16 cellular contexts compared by ENCODE assay signal in genomic region chr14:24144451-24144850, GRCh38. TPM values are rescaled to one million over a fixed set of nuclear protein-coding genes. Genes with fewer than 3 reads are reported as not detected.
DNase-seq lines count a peak whose midpoint lies in the region; ATAC-seq and TF ChIP-seq lines count a peak whose summit lies in the region.
"Had no signal": no experiment of that assay in that cellular context is flagged by ENCODE, and none has a peak within 500 bp of the region (broad histone marks: within the 10 kb centered on the region; RNA-seq: fewer than 3 reads in every experiment).

No MANE protein-coding gene starts in this region.

- peak overlapping the region; percentile 30 to 52 for H3K9ac ChIP-seq in duodenal mucosa (ENCODE audit: low read depth in 1 of 2, low read length in 2 of 2)

- no peak for TF ChIP-seq POLR2A in vagina (IDR thresholded peaks at IDR 0.05)

- CTCF ChIA-PET in T-cell (lab: Charles Lee), result interaction anchor here in 1 of 2 donors (0.6 kb wide), 1 partner anchor 41 kb away, joined by 3 read pairs; no protein-coding TSS in a partner anchor

- H3K4me1 ChIP-seq in duodenal mucosa (ENCODE audit: control insufficient read depth in 1 of 2, insufficient read depth in 2 of 2, low read length in 2 of 2) (peaks cover 52 to 55% of the 10 kb centered on the region in 2 donors), vagina (peaks cover 55% of the 10 kb centered on the region), foreskin keratinocyte (peaks cover 9% of the 10 kb centered on the region), right atrium auricular region (peaks cover 0 to 52% of the 10 kb centered on the region in 2 donors)

- TF ChIP-seq CTCF in vagina (IDR thresholded peaks at IDR 0.05) (no peak), foreskin keratinocyte (conservative IDR thresholded peaks at IDR 0.05) (no peak), right atrium auricular region (IDR thresholded peaks at IDR 0.05) (no peak)

- H3K27me3 ChIP-seq in duodenal mucosa (ENCODE audit: control insufficient read depth in 1 of 2, insufficient read depth in 2 of 2, low read length in 2 of 2), result no peaks in the 10 kb centered on the region
- no peaks in the 10 kb centered on the region for H3K27me3 ChIP-seq in vagina
- H3K27me3 ChIP-seq in foreskin keratinocyte, result no peaks in the 10 kb centered on the region
- H3K27me3 ChIP-seq in right atrium auricular region, result no peaks in the 10 kb centered on the region
- H3K27me3 ChIP-seq: left lung, uterus had no signal

- H3K36me3 Mint-ChIP-seq in activated naive CD4-positive, alpha-beta T cell treated with anti-CD3 and anti-CD28 coated beads, Interleukin-2, amount 50 U/mL, for 24 hours, result peaks cover 8% of the 10 kb centered on the region
- H3K36me3 Mint-ChIP-seq in T-cell, result peaks cover 24% of the 10 kb centered on the region

- H3K27ac Mint-ChIP-seq in activated naive CD4-positive, alpha-beta T cell treated with anti-CD3 and anti-CD28 coated beads, Interleukin-2, amount 50 U/mL, for 24 hours, result peak overlapping the region; percentile 89
- peak overlapping the region; percentile 76 to 79 for H3K27ac Mint-ChIP-seq in T-cell

- H3K4me3 Mint-ChIP-seq in activated naive CD4-positive, alpha-beta T cell treated with anti-CD3 and anti-CD28 coated beads, Interleukin-2, amount 50 U/mL, for 24 hours, result peak overlapping the region; percentile 68
- H3K4me3 Mint-ChIP-seq in T-cell, result peak overlapping the region in 2 of 3 donors; percentile 22 to 28

- H3K9me3 Mint-ChIP-seq in activated naive CD4-positive, alpha-beta T cell treated with anti-CD3 and anti-CD28 coated beads, Interleukin-2, amount 50 U/mL, for 24 hours, result no peaks in the 10 kb centered on the region
- no peaks in the 10 kb centered on the region for H3K9me3 Mint-ChIP-seq in T-cell

- peaks cover 63% of the 10 kb centered on the region for H3K4me1 Mint-ChIP-seq in activated naive CD4-positive, alpha-beta T cell treated with anti-CD3 and anti-CD28 coated beads, Interleukin-2, amount 50 U/mL, for 24 hours
- H3K4me1 Mint-ChIP-seq in T-cell, result peaks cover 69 to 77% (median 73%) of the 10 kb centered on the region in 3 donors

- intact Hi-C loops in vagina (cut with DNase I), result no loop called here

- H3K9me3 ChIP-seq in duodenal mucosa (ENCODE audit: control insufficient read depth in 1 of 2, low read length in 2 of 2) (no peaks in the 10 kb centered on the region), vagina (no peaks in the 10 kb centered on the region), right atrium auricular region (no peaks in the 10 kb centered on the region)
- H3K9me3 ChIP-seq: left lung, psoas muscle, uterus had no signal

- no peaks in the 10 kb centered on the region for H3K27me3 Mint-ChIP-seq in activated naive CD4-positive, alpha-beta T cell treated with anti-CD3 and anti-CD28 coated beads, Interleukin-2, amount 50 U/mL, for 24 hours
- H3K27me3 Mint-ChIP-seq in T-cell, result no peaks in the 10 kb centered on the region

- DNase-seq in activated naive CD4-positive, alpha-beta T cell (lab: John Stamatoyannopoulos, UW), result no peak
- no peak for DNase-seq in T-cell
- no peak for DNase-seq in vagina (ENCODE audit: extremely low spot score in 2 of 2)
- DNase-seq in NCI-H2107 (lab: John Stamatoyannopoulos, UW), result no peak
- no peak for DNase-seq in foreskin keratinocyte
- DNase-seq in right atrium auricular region (ENCODE audit: low spot score), result no peak
- DNase-seq: AML-193; caudate nucleus; left lung; NCI-H1436 treated with DMSO at 0.1 percent for 48 hours; psoas muscle; SHP77 treated with DMSO at 0.1 percent for 48 hours; stimulated activated CD4-positive, alpha-beta T cell treated with anti-CD3 and anti-CD28 coated beads, Interleukin-12 subunit alpha, Interleukin-12 subunit beta, amount 100 ng/mL, for 4 hours; uterus had no signal

- ATAC-seq in T-cell (replicated peaks in 1 of 4) (no peak), foreskin keratinocyte (no peak)
- ATAC-seq: left lung, psoas muscle had no signal

- H3K27ac ChIP-seq in duodenal mucosa (ENCODE audit: low read depth, low read length), result no peak overlapping the region
- H3K27ac ChIP-seq in vagina, result peak overlapping the region; percentile 87
- H3K27ac ChIP-seq in foreskin keratinocyte, result no peak overlapping the region
- no peak overlapping the region for H3K27ac ChIP-seq in right atrium auricular region
- H3K27ac ChIP-seq: left lung had no signal

- H3K36me3 ChIP-seq in duodenal mucosa (ENCODE audit: control insufficient read depth in 1 of 2, insufficient read depth in 2 of 2, low read length in 2 of 2) (peaks cover 19 to 32% of the 10 kb centered on the region in 2 donors), vagina (peaks cover 0 to 8% of the 10 kb centered on the region in 2 donors), right atrium auricular region (peaks cover 8% of the 10 kb centered on the region)
- H3K36me3 ChIP-seq: uterus had no signal

- H3K4me3 ChIP-seq in duodenal mucosa (ENCODE audit: low read depth in 1 of 2, low read length in 2 of 2), result peak overlapping the region; percentile 77 to 100
- H3K4me3 ChIP-seq in vagina, result no peak overlapping the region
- H3K4me3 ChIP-seq in right atrium auricular region, result no peak overlapping the region
- H3K4me3 ChIP-seq: uterus had no signal

- POLR2A ChIA-PET in T-cell (lab: Charles Lee), result no interaction called here

RNA-seq across cellular contexts. Expression of gene PSME2, which starts 2.0 kb away (rescaled TPM):
- total RNA-seq in T-cell, result 100 to 1,000 TPM; 130 to 192 (median 159) TPM
- total RNA-seq in vagina, result 131 TPM
- total RNA-seq in foreskin keratinocyte, result 219 and 237 TPM in 2 replicates
- polyA plus RNA-seq in foreskin keratinocyte, result 309 and 342 TPM in 2 replicates
- total RNA-seq in right atrium auricular region, result 10 to 100 TPM; 23.1 to 40.6 TPM

RNA-seq across cellular contexts. Expression of gene RNF31, which starts 2.8 kb away (rescaled TPM):
- 100 to 1,000 TPM in 3 of 5 donors, 10 to 100 TPM in 2; 67.7 to 131 (median 100) TPM for total RNA-seq in T-cell
- total RNA-seq in vagina, result 87.9 TPM
- 49.2 and 54.1 TPM in 2 replicates for total RNA-seq in foreskin keratinocyte
- 42.3 and 43.7 TPM in 2 replicates for polyA plus RNA-seq in foreskin keratinocyte
- 10 to 100 TPM; 24.1 to 47.5 TPM for total RNA-seq in right atrium auricular region

RNA-seq across cellular contexts. Expression of gene EMC9, which starts 3.1 kb away (rescaled TPM):
- total RNA-seq in T-cell, result 10 to 100 TPM in 3 of 5 donors, 1 to 10 TPM in 2; 9.3 to 29.8 (median 20.8) TPM
- total RNA-seq in vagina, result 23.8 TPM
- total RNA-seq in foreskin keratinocyte, result 22.2 and 23.2 TPM in 2 replicates
- polyA plus RNA-seq in foreskin keratinocyte, result 39.5 and 43.5 TPM in 2 replicates
- 10 to 100 TPM in 1 of 2 donors, 1 to 10 TPM in 1; 9.9 to 16.8 TPM for total RNA-seq in right atrium auricular region

RNA-seq across cellular contexts. Expression of gene PSME1, which starts 8.5 kb away (rescaled TPM):
- total RNA-seq in T-cell, result 100 to 1,000 TPM; 221 to 291 (median 259) TPM
- total RNA-seq in vagina, result 118 TPM
- total RNA-seq in foreskin keratinocyte, result 199 and 201 TPM in 2 replicates
- 261 and 270 TPM in 2 replicates for polyA plus RNA-seq in foreskin keratinocyte
- total RNA-seq in right atrium auricular region, result 100 to 1,000 TPM in 1 of 2 donors, 10 to 100 TPM in 1; 72.9 to 112 TPM

RNA-seq across cellular contexts. Expression of gene FITM1, which starts 14.0 kb away (rescaled TPM):
- total RNA-seq in T-cell (1 to 10 TPM; 2.5 to 3.5 (median 3.2) TPM), vagina (not detected), foreskin keratinocyte (0.32 and 0.37 TPM in 2 replicates), right atrium auricular region (100 to 1,000 TPM in 1 of 2 donors, 10 to 100 TPM in 1; 74.3 to 180 TPM)
- 0.17 and 0.21 TPM in 2 replicates for polyA plus RNA-seq in foreskin keratinocyte

Comparison
In these comparisons a context has a peak if more than half of its experiments do, and no peak if none do; other contexts are left out.
1. H3K4me3 ChIP-seq: peak in duodenal mucosa (2 of 2); none in vagina (0 of 2) and right atrium auricular region (0 of 2).